ENCODE assay signal across 8 cellular contexts in genomic region chr2:210475726-210476125, GRCh38. TPM values are rescaled to one million over a fixed set of nuclear protein-coding genes. Genes with fewer than 3 reads are reported as not detected.
DNase-seq lines count a peak whose midpoint lies in the region; ATAC-seq and TF ChIP-seq lines count a peak whose summit lies in the region.

No MANE protein-coding gene starts in this region.

- H2BK5ac ChIP-seq in IMR-90 (ENCODE audit: low read depth, low read length, poor library complexity, severe bottlenecking), result no peak overlapping the region

- no peak overlapping the region for H2AK5ac ChIP-seq in IMR-90 (ENCODE audit: low read depth, low read length)

- H4K8ac ChIP-seq in IMR-90 (ENCODE audit: low read depth in 2 of 2, low read length in 2 of 2), result peak overlapping the region in 1 of 2 experiments; percentile 88; a peak in 1 of 4 replicates

- TF ChIP-seq POLR2A in IMR-90 (IDR thresholded peaks at IDR 0.05; ENCODE audit: low read depth, low read length), result no peak

- no peaks in the 10 kb centered on the region for H3K4me1 ChIP-seq in IMR-90 (ENCODE audit: control insufficient read depth, insufficient read depth, low read length)
- H3K4me1 ChIP-seq in mucosa of rectum (ENCODE audit: control insufficient read depth in 2 of 2, insufficient read depth in 2 of 2, low read length in 2 of 2), result no peaks in the 10 kb centered on the region

- no peak overlapping the region for H2AFZ ChIP-seq in IMR-90 (replicated peaks; ENCODE audit: low read length, poor library complexity)

- no peak for ATAC-seq in IMR-90 (ENCODE audit: low read depth)

- TF ChIP-seq CTCF in AG04449 (IDR thresholded peaks at IDR 0.05; ENCODE audit: insufficient read depth, low read length, missing control alignments) (no peak), IMR-90 (conservative IDR thresholded peaks at IDR 0.05; ENCODE audit: low read depth, low read length) (no peak), brain microvascular endothelial cell (IDR thresholded peaks at IDR 0.05; ENCODE audit: low read depth, low read length, missing control alignments) (no peak)

- no peak overlapping the region for H3K27ac ChIP-seq in IMR-90 (ENCODE audit: insufficient read depth, low read length)
- H3K27ac ChIP-seq in brain microvascular endothelial cell, result no peak overlapping the region
- H3K27ac ChIP-seq in mucosa of rectum (ENCODE audit: low read depth in 2 of 2, low read length in 2 of 2), result no peak overlapping the region

- H3K4ac ChIP-seq in IMR-90 (ENCODE audit: low read depth, low read length), result no peak overlapping the region

- no peak for TF ChIP-seq RAD21 in IMR-90 (IDR thresholded peaks at IDR 0.05; ENCODE audit: low read length)

- H3K36me3 ChIP-seq in IMR-90 (ENCODE audit: control insufficient read depth, insufficient read depth, low read length) (peaks cover 3% of the 10 kb centered on the region), brain microvascular endothelial cell (replicated peaks) (peaks cover 5% of the 10 kb centered on the region), mucosa of rectum (ENCODE audit: control insufficient read depth in 2 of 2, insufficient read depth in 2 of 2, low read length in 2 of 2) (peaks cover 4 to 8% of the 10 kb centered on the region in 2 donors)

- H3K4me2 ChIP-seq in IMR-90 (ENCODE audit: low read depth, low read length), result peak overlapping the region; percentile 90

- H3K79me1 ChIP-seq in IMR-90 (ENCODE audit: low read depth in 1 of 2, low read length in 2 of 2), result peaks cover 4 to 14% of the 10 kb centered on the region in 2 experiments

- peak overlapping the region; percentile 75; the same call in 1 of the 2 replicates for H3K9ac ChIP-seq in IMR-90 (ENCODE audit: low read depth, low read length)
- peak overlapping the region in 1 of 2 donors; percentile 87 for H3K9ac ChIP-seq in mucosa of rectum (ENCODE audit: low read depth in 1 of 2, low read length in 2 of 2)

- no peaks in the 10 kb centered on the region for H3K9me1 ChIP-seq in IMR-90 (ENCODE audit: insufficient read depth, low read length)

- no peak overlapping the region for H2BK15ac ChIP-seq in IMR-90 (ENCODE audit: low read depth, low read length)

- CTCF ChIA-PET in AG04449 (lab: Yijun Ruan, JAX), result interaction anchor here (1.5 to 2.4 kb wide), 2 partner anchors 21 to 27 kb away, joined by 3 to 7 read pairs; no protein-coding TSS in a partner anchor
- CTCF ChIA-PET in IMR-90 (lab: Yijun Ruan, JAX), result no interaction called here

- no TSS peak for BruUV-seq in IMR-90 (replicated peaks; lab: Mats Ljungman, UMichigan)

- H4K91ac ChIP-seq in IMR-90 (ENCODE audit: insufficient read depth, low read depth, low read length), result no peak overlapping the region

- H3K14ac ChIP-seq in IMR-90 (replicated peaks; ENCODE audit: low read depth, low read length), result no peak overlapping the region

- no peak overlapping the region for H3K56ac ChIP-seq in IMR-90 (ENCODE audit: extremely low read depth, insufficient read depth, low read length)

- no peak overlapping the region for H2BK20ac ChIP-seq in IMR-90 (ENCODE audit: low read depth, low read length)

- dilution Hi-C loops in IMR-90 (cut with HindIII; ENCODE audit: low sequenced_read_pairs, unreplicated experiment), result no loop called here

- H3K18ac ChIP-seq in IMR-90 (ENCODE audit: low read depth, low read length), result no peak overlapping the region

- H3K27me3 ChIP-seq in IMR-90 (ENCODE audit: control insufficient read depth, insufficient read depth, low read length) (no peaks in the 10 kb centered on the region), brain microvascular endothelial cell (replicated peaks) (no peaks in the 10 kb centered on the region), mucosa of rectum (ENCODE audit: control insufficient read depth in 2 of 2, insufficient read depth in 2 of 2, low read length in 2 of 2) (no peaks in the 10 kb centered on the region)

- no CpG with 5 or more reads among the region's 6 CpGs for WGBS in IMR-90 (ENCODE audit: extremely low coverage in 2 of 2, insufficient read length in 1 of 2), 2 experiments

- intact Hi-C loops in IMR-90 (cut with micrococcal nuclease), result no loop called here
- intact Hi-C loops in posterior vena cava (cut with DNase I), result no loop called here

- H3K4me3 ChIP-seq in AG04449 (ENCODE audit: low read depth, low read length) (peak overlapping the region; percentile 78), IMR-90 (ENCODE audit: insufficient read depth, low read depth, low read length) (peak overlapping the region; percentile 91), brain microvascular endothelial cell (ENCODE audit: low read depth, low read length) (peak overlapping the region; percentile 81), mucosa of rectum (ENCODE audit: low read length in 2 of 2) (peak overlapping the region; percentile 82 to 94)

- H2AK9ac ChIP-seq in IMR-90 (replicated peaks; ENCODE audit: low read depth, low read length, poor library complexity), result no peak overlapping the region

- DNase-seq in AG04449 (ENCODE audit: low read depth, low spot score), result no peak
- DNase-seq in IMR-90, result no peak
- DNase-seq in brain microvascular endothelial cell, result no peak
- DNase-seq in GDM1 (lab: John Stamatoyannopoulos, UW), result no peak
- no peak for DNase-seq in foreskin melanocyte
- no peak for DNase-seq in posterior vena cava (ENCODE audit: low spot score)
- no peak for DNase-seq in NCI-H1105 treated with DMSO at 0.1 percent for 48 hours (lab: John Stamatoyannopoulos, UW)

- H3K9me3 ChIP-seq in IMR-90 (ENCODE audit: control insufficient read depth, insufficient read depth, low read length), result no peaks in the 10 kb centered on the region
- no peaks in the 10 kb centered on the region for H3K9me3 ChIP-seq in mucosa of rectum (ENCODE audit: control insufficient read depth in 2 of 2, low read length in 2 of 2)

- 0 out of 2 replicates have a peak overlapping the region, but pooled peaks have one; percentile 45 for H3K23ac ChIP-seq in IMR-90 (ENCODE audit: low read depth, low read length)

- H4K20me1 ChIP-seq in IMR-90 (ENCODE audit: insufficient read depth, low read length), result no peaks in the 10 kb centered on the region

- H4K5ac ChIP-seq in IMR-90 (ENCODE audit: low read depth, low read length), result 0 out of 2 replicates have a peak overlapping the region, but pooled peaks have one; percentile 17

- in situ Hi-C loops in IMR-90 (cut with MboI; ENCODE audit: low sequenced_read_pairs), result no loop called here
- in situ Hi-C loops in brain microvascular endothelial cell (cut with HindIII; ENCODE audit: low pct_ligation_motif_present, low sequenced_read_pairs), result no loop called here

- POLR2A ChIA-PET in AG04449 (lab: Yijun Ruan, JAX), result no interaction called here
- POLR2A ChIA-PET in IMR-90 (lab: Charles Lee; ENCODE audit: unreplicated experiment), result no interaction called here

- no peak overlapping the region for H2BK120ac ChIP-seq in IMR-90 (ENCODE audit: low read depth, low read length)

TF ChIP-seq in IMR-90, 13 proteins besides CTCF, POLR2A, EP300 and RAD21:
- TF ChIP-seq, protein P1, sequence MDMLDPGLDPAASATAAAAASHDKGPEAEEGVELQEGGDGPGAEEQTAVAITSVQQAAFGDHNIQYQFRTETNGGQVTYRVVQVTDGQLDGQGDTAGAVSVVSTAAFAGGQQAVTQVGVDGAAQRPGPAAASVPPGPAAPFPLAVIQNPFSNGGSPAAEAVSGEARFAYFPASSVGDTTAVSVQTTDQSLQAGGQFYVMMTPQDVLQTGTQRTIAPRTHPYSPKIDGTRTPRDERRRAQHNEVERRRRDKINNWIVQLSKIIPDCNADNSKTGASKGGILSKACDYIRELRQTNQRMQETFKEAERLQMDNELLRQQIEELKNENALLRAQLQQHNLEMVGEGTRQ (IDR thresholded peaks at IDR 0.05; ENCODE audit: low read depth, low read length), result no peak
- TF ChIP-seq NFE2L2 (IDR thresholded peaks at IDR 0.05; ENCODE audit: low read depth, low read length), result no peak
- no peak for TF ChIP-seq SMC3 (IDR thresholded peaks at IDR 0.05; ENCODE audit: low read depth, low read length)
- TF ChIP-seq MXI1 (IDR thresholded peaks at IDR 0.05; ENCODE audit: borderline replicate concordance, low read depth, low read length), result no peak
- no peak for TF ChIP-seq CHD1 (IDR thresholded peaks at IDR 0.05; ENCODE audit: low read depth, low read length)
- TF ChIP-seq CEBPB (IDR thresholded peaks at IDR 0.05; ENCODE audit: low read depth, low read length), result no peak
- no peak for TF ChIP-seq RCOR1 (IDR thresholded peaks at IDR 0.05; ENCODE audit: insufficient replicate concordance, low read length)
- TF ChIP-seq RFX5 (IDR thresholded peaks at IDR 0.05; ENCODE audit: low read depth, low read length), result no peak
- no peak for TF ChIP-seq MAFK (IDR thresholded peaks at IDR 0.05; ENCODE audit: low read depth, low read length)
- TF ChIP-seq BHLHE40 (IDR thresholded peaks at IDR 0.05; ENCODE audit: low read depth, low read length), result no peak
- TF ChIP-seq, protein P2, sequence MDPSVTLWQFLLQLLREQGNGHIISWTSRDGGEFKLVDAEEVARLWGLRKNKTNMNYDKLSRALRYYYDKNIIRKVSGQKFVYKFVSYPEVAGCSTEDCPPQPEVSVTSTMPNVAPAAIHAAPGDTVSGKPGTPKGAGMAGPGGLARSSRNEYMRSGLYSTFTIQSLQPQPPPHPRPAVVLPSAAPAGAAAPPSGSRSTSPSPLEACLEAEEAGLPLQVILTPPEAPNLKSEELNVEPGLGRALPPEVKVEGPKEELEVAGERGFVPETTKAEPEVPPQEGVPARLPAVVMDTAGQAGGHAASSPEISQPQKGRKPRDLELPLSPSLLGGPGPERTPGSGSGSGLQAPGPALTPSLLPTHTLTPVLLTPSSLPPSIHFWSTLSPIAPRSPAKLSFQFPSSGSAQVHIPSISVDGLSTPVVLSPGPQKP (IDR thresholded peaks at IDR 0.05; ENCODE audit: borderline replicate concordance, low read depth, low read length), result no peak
- TF ChIP-seq FOS (IDR thresholded peaks at IDR 0.05; ENCODE audit: low read depth, low read length), result no peak
- TF ChIP-seq MAZ (IDR thresholded peaks at IDR 0.05; ENCODE audit: borderline replicate concordance, low read depth, low read length), result no peak

RNA-seq across cellular contexts. Expression of gene LANCL1, which starts 0.8 kb away (rescaled TPM):
- 46.4 and 53.8 TPM in 2 replicates for total RNA-seq in IMR-90 (2012; rRNA removed)
- polyA plus RNA-seq in IMR-90 (2012; rRNA removed), result 24.6 and 29.7 TPM in 2 replicates
- polyA plus RNA-seq in IMR-90 (2012; cell fraction: cytosol; rRNA removed), result 13.5 and 24.5 TPM in 2 replicates
- 9.6 and 43.0 TPM in 2 replicates for polyA plus RNA-seq in IMR-90 (2012; cell fraction: nucleus; rRNA removed; ENCODE audit: low replicate concordance)
- 10 to 100 TPM; 36.8 to 42.0 TPM for total RNA-seq in posterior vena cava
